18 cellular contexts compared by ENCODE assay signal in genomic region chr11:79510948-79511347, GRCh38.
DNase-seq lines count a peak whose midpoint lies in the region; ATAC-seq, FAIRE-seq and TF ChIP-seq lines count a peak whose summit lies in the region.
"Had no signal": no experiment of that assay in that cellular context is flagged by ENCODE, and none has a peak within 500 bp of the region (broad histone marks: within the 10 kb centered on the region; RNA-seq: fewer than 3 reads in every experiment).

No MANE protein-coding gene starts in this region.

- no peaks in the 10 kb centered on the region for H3K9me2 ChIP-seq in PC-9 (ENCODE audit: insufficient read depth)

- no peak overlapping the region for H3K4me3 Mint-ChIP-seq in H9
- peak overlapping the region; percentile 45 for H3K4me3 Mint-ChIP-seq in nephron progenitor cell
- no peak overlapping the region for H3K4me3 Mint-ChIP-seq in stimulated activated naive CD8-positive, alpha-beta T cell treated with anti-CD3 and anti-CD28 coated beads, Interleukin-15, amount 100 ng/mL, for 72 hours
- H3K4me3 Mint-ChIP-seq: CD14-positive monocyte; CD8-positive, alpha-beta T cell had no signal

- H2BK120ac ChIP-seq in H9 (ENCODE audit: low read depth, low read length, poor library complexity, severe bottlenecking) (no peak overlapping the region), H1 (replicated peaks; ENCODE audit: low read depth, low read length) (no peak overlapping the region)

- H3K9me3 ChIP-seq in BE2C (no peaks in the 10 kb centered on the region), H9 (ENCODE audit: control insufficient read depth, low read depth, low read length) (no peaks in the 10 kb centered on the region), H1 (ENCODE audit: insufficient read depth in 2 of 2, low read depth in 1 of 2, low read length in 1 of 2) (no peaks in the 10 kb centered on the region), PC-9 (ENCODE audit: insufficient read depth, low read depth) (no peaks in the 10 kb centered on the region)

- no peak overlapping the region for H3K9ac ChIP-seq in H9 (ENCODE audit: extremely low read depth, insufficient read length, low read length)
- H3K9ac ChIP-seq in H1 (replicated peaks in 1 of 4; ENCODE audit: extremely low read depth in 1 of 4, low read depth in 3 of 4, low read length in 3 of 4), result no peak overlapping the region

- H3K4me1 ChIP-seq in BE2C (peaks cover 13% of the 10 kb centered on the region), H9 (ENCODE audit: insufficient read depth, low read length) (no peaks in the 10 kb centered on the region), H1 (replicated peaks in 1 of 4; ENCODE audit: control insufficient read depth in 3 of 4, insufficient read depth in 4 of 4, low read length in 3 of 4) (no peaks in the 10 kb centered on the region), PC-9 (replicated peaks; ENCODE audit: insufficient read depth) (no peaks in the 10 kb centered on the region)

- no peak for FAIRE-seq in H1 (lab: Jason Lieb, UNC)
- FAIRE-seq: A204.1, D721Med had no signal

- H3K27me3 Mint-ChIP-seq in H9 (ENCODE audit: low read depth) (no peaks in the 10 kb centered on the region; the same call in none of the 2 replicates), nephron progenitor cell (ENCODE audit: low read depth, poor library complexity) (peaks cover 7% of the 10 kb centered on the region)
- H3K27me3 Mint-ChIP-seq in stimulated activated naive CD8-positive, alpha-beta T cell treated with anti-CD3 and anti-CD28 coated beads, Interleukin-15, amount 100 ng/mL, for 72 hours, result peaks cover 30% of the 10 kb centered on the region

- BruUV-seq in PC-9 (replicated peaks; lab: Mats Ljungman, UMichigan), result no TSS peak

- H4K20me1 ChIP-seq in H9 (ENCODE audit: control insufficient read depth, insufficient read depth, insufficient read length) (no peaks in the 10 kb centered on the region), H1 (replicated peaks in 1 of 2; ENCODE audit: control insufficient read depth in 1 of 2, insufficient read depth in 2 of 2, low read length in 2 of 2) (peaks cover 0 to 3% of the 10 kb centered on the region in 2 experiments), PC-9 (ENCODE audit: insufficient read depth) (no peaks in the 10 kb centered on the region)

- TF ChIP-seq CTCF in BE2C (IDR thresholded peaks at IDR 0.05; ENCODE audit: low read depth, low read length) (no peak), H9 (conservative IDR thresholded peaks at IDR 0.05) (no peak), H1 (IDR thresholded peaks at IDR 0.05; ENCODE audit: control extremely low read depth in 1 of 3, insufficient read depth in 1 of 3, low read depth in 1 of 3, low read length in 3 of 3) (no peak), nephron progenitor cell (IDR thresholded peaks at IDR 0.05) (no peak), PC-9 (conservative IDR thresholded peaks at IDR 0.05) (no peak)

- no peak for TF ChIP-seq POLR2A in H1 (IDR thresholded peaks at IDR 0.05; ENCODE audit: control extremely low read depth in 1 of 2, low read depth in 2 of 2, low read length in 2 of 2)

- H2BK20ac ChIP-seq in H9 (ENCODE audit: low read depth, low read length, poor library complexity, severe bottlenecking) (no peak overlapping the region), H1 (ENCODE audit: low read length) (no peak overlapping the region)

- no peak overlapping the region for H4K8ac ChIP-seq in H9 (replicated peaks; ENCODE audit: insufficient read length, low read depth, low read length)
- no peak overlapping the region; the same call in 1 of the 2 replicates for H4K8ac ChIP-seq in H1 (ENCODE audit: extremely low read depth, insufficient read depth, low read length)

- H2BK15ac ChIP-seq in H9 (ENCODE audit: low read depth, low read length) (no peak overlapping the region), H1 (ENCODE audit: low read length) (no peak overlapping the region)

- peak overlapping the region; percentile 11 for H3K18ac ChIP-seq in H9 (ENCODE audit: insufficient read length, low read depth, low read length)
- H3K18ac ChIP-seq in H1 (ENCODE audit: extremely low read depth, low read length), result no peak overlapping the region

- POLR2A ChIA-PET in H1 (lab: Charles Lee; ENCODE audit: partially characterized antibody), result no interaction called here
- POLR2A ChIA-PET in PC-9 (lab: Charles Lee; ENCODE audit: unreplicated experiment), result no interaction called here

- CTCF ChIA-PET in H1 (lab: Charles Lee; ENCODE audit: partially characterized antibody), result no interaction called here
- CTCF ChIA-PET in PC-9 (lab: Charles Lee), result no interaction called here

- H4K91ac ChIP-seq in H9 (ENCODE audit: insufficient read length, low read depth, low read length) (no peak overlapping the region), H1 (replicated peaks; ENCODE audit: insufficient read length, low read length) (no peak overlapping the region)

- no peak overlapping the region for H3K4me2 ChIP-seq in H9 (ENCODE audit: insufficient read depth, insufficient read length, low read length)
- H3K4me2 ChIP-seq in H1 (ENCODE audit: insufficient read depth in 1 of 2, low read depth in 2 of 2, low read length in 2 of 2), result no peak overlapping the region
- H3K4me2 ChIP-seq in PC-9, result no peak overlapping the region

- H3T11ph ChIP-seq in H9 (ENCODE audit: low read length), result no peak overlapping the region

- H3K9me3 Mint-ChIP-seq in H9, result no peaks in the 10 kb centered on the region; a peak in 1 of 5 replicates
- peaks cover 10% of the 10 kb centered on the region for H3K9me3 Mint-ChIP-seq in nephron progenitor cell
- H3K9me3 Mint-ChIP-seq in stimulated activated naive CD8-positive, alpha-beta T cell treated with anti-CD3 and anti-CD28 coated beads, Interleukin-15, amount 100 ng/mL, for 72 hours, result peaks cover 0 to under 1% of the 10 kb centered on the region in 2 donors

- peak; percentile 36 for DNase-seq in BE2C
- DNase-seq in H9, result no peak
- no peak for DNase-seq in H1 (ENCODE audit: low read depth in 1 of 2, low spot score in 2 of 2)
- DNase-seq in nephron progenitor cell, result peak; percentile 61
- DNase-seq in PC-9, result no peak
- no peak for DNase-seq in stimulated activated naive CD8-positive, alpha-beta T cell treated with anti-CD3 and anti-CD28 coated beads, Interleukin-15, amount 100 ng/mL, for 72 hours
- DNase-seq in OCI-M2 (lab: John Stamatoyannopoulos, UW; ENCODE audit: unreplicated experiment), result no peak
- DNase-seq: CD8-positive, alpha-beta T cell; COR-L47; DMS153; DMS79 treated with DMSO at 0.1 percent for 48 hours; EL; GDM1; GOT3 had no signal

- H2BK12ac ChIP-seq in H9 (ENCODE audit: insufficient read length, low read depth, low read length) (no peak overlapping the region), H1 (ENCODE audit: low read depth, low read length) (no peak overlapping the region)

- no peak overlapping the region; the same call in 1 of the 2 replicates for H3K14ac ChIP-seq in H9 (ENCODE audit: insufficient read depth, low read length)
- no peak overlapping the region for H3K14ac ChIP-seq in H1 (ENCODE audit: insufficient read length)

- H3K4me1 Mint-ChIP-seq in H9 (peaks cover 17 to 21% of the 10 kb centered on the region in 2 experiments), nephron progenitor cell (peaks cover 52% of the 10 kb centered on the region)
- no peaks in the 10 kb centered on the region for H3K4me1 Mint-ChIP-seq in stimulated activated naive CD8-positive, alpha-beta T cell treated with anti-CD3 and anti-CD28 coated beads, Interleukin-15, amount 100 ng/mL, for 72 hours
- H3K4me1 Mint-ChIP-seq: CD14-positive monocyte had no signal

- H3K36me3 Mint-ChIP-seq in H9 (ENCODE audit: insufficient read depth in 1 of 3, low read depth in 3 of 3) (no peaks in the 10 kb centered on the region; a peak in 1 of 7 replicates), nephron progenitor cell (ENCODE audit: low read depth) (no peaks in the 10 kb centered on the region)
- H3K36me3 Mint-ChIP-seq: CD14-positive monocyte; CD8-positive, alpha-beta T cell had no signal

- H3K27ac ChIP-seq in H9 (ENCODE audit: insufficient read length, low read depth, low read length) (no peak overlapping the region), H1 (ENCODE audit: low read depth, low read length) (no peak overlapping the region), PC-9 (no peak overlapping the region)

- H3K4ac ChIP-seq in H9 (ENCODE audit: low read depth, low read length) (no peak overlapping the region), H1 (replicated peaks; ENCODE audit: insufficient read length, low read depth, low read length) (no peak overlapping the region)

- H3K27me3 ChIP-seq in BE2C (no peaks in the 10 kb centered on the region), H9 (ENCODE audit: insufficient read depth, low read length) (no peaks in the 10 kb centered on the region), H1 (replicated peaks in 1 of 4; ENCODE audit: control insufficient read depth in 3 of 4, extremely low read depth in 1 of 4, insufficient read depth in 3 of 4, low read length in 3 of 4) (peaks cover 0 to 2% (median 0%) of the 10 kb centered on the region in 4 experiments; a peak in 1 of 7 replicates), PC-9 (ENCODE audit: insufficient read depth, low read depth) (peaks cover 60% of the 10 kb centered on the region)

- H4K5ac ChIP-seq in H9 (ENCODE audit: insufficient read length, low read depth, low read length) (no peak overlapping the region), H1 (ENCODE audit: insufficient read length, low read depth, low read length) (no peak overlapping the region)

- H2AK5ac ChIP-seq in H9 (ENCODE audit: insufficient read length, low read length) (no peak overlapping the region), H1 (ENCODE audit: low read depth, low read length) (no peak overlapping the region)

- H3K23ac ChIP-seq in H9 (ENCODE audit: insufficient read length, low read depth, low read length), result no peak overlapping the region
- H3K23ac ChIP-seq in H1 (ENCODE audit: insufficient read length), result no peak overlapping the region

- H3K79me2 ChIP-seq in H9 (ENCODE audit: insufficient read depth, low read length) (no peaks in the 10 kb centered on the region), H1 (ENCODE audit: control insufficient read depth in 1 of 2, insufficient read depth in 2 of 2, low read length in 2 of 2) (no peaks in the 10 kb centered on the region), PC-9 (ENCODE audit: low read depth) (no peaks in the 10 kb centered on the region)

- H3F3A ChIP-seq in PC-9 (ENCODE audit: insufficient read depth, low read depth), result no peaks in the 10 kb centered on the region

- H3K23me2 ChIP-seq in H9 (ENCODE audit: insufficient read length, low read depth, low read length, poor library complexity, severe bottlenecking) (no peaks in the 10 kb centered on the region), H1 (ENCODE audit: low read depth, low read length) (no peaks in the 10 kb centered on the region)

- no peak for TF ChIP-seq EP300 in H1 (IDR thresholded peaks at IDR 0.05; ENCODE audit: borderline replicate concordance in 1 of 2, low read depth in 2 of 2, low read length in 2 of 2)

- H2BK5ac ChIP-seq in H9 (ENCODE audit: insufficient read length, low read length), result no peak overlapping the region
- H2BK5ac ChIP-seq in H1 (ENCODE audit: low read depth, low read length), result no peak overlapping the region

- H3K4me3 ChIP-seq in BE2C (ENCODE audit: low read depth, low read length), result no peak overlapping the region
- H3K4me3 ChIP-seq in H1 (ENCODE audit: extremely low read depth in 1 of 4, insufficient read depth in 2 of 4, low read depth in 3 of 4, low read length in 4 of 4), result no peak overlapping the region
- no peak overlapping the region for H3K4me3 ChIP-seq in PC-9

- H3K36me3 ChIP-seq in BE2C, result no peaks in the 10 kb centered on the region
- H3K36me3 ChIP-seq in H1 (ENCODE audit: control insufficient read depth in 2 of 4, insufficient read depth in 4 of 4, low read length in 3 of 4), result no peaks in the 10 kb centered on the region
- no peaks in the 10 kb centered on the region for H3K36me3 ChIP-seq in PC-9 (ENCODE audit: low read depth)

- ATAC-seq in stimulated activated naive CD8-positive, alpha-beta T cell treated with anti-CD3 and anti-CD28 coated beads, Interleukin-15, amount 100 ng/mL, for 72 hours, result no peak
- ATAC-seq: CD8-positive, alpha-beta T cell; HCT116 had no signal

- intact Hi-C loops in PC-9 (cut with micrococcal nuclease; ENCODE audit: unreplicated experiment), result no loop called here

- H3K79me1 ChIP-seq in H9 (ENCODE audit: insufficient read depth, low read depth, low read length, poor library complexity, severe bottlenecking) (no peaks in the 10 kb centered on the region), H1 (ENCODE audit: low read depth, low read length) (no peaks in the 10 kb centered on the region)

- H2AFZ ChIP-seq in H9 (ENCODE audit: low read length) (no peak overlapping the region), H1 (ENCODE audit: low read length) (0 out of 2 replicates have a peak overlapping the region, but pooled peaks have one; percentile 41), PC-9 (no peak overlapping the region)

- H3K27ac Mint-ChIP-seq in H9 (no peak overlapping the region), nephron progenitor cell (peak overlapping the region; percentile 68)
- H3K27ac Mint-ChIP-seq in stimulated activated naive CD8-positive, alpha-beta T cell treated with anti-CD3 and anti-CD28 coated beads, Interleukin-15, amount 100 ng/mL, for 72 hours, result no peak overlapping the region
- H3K27ac Mint-ChIP-seq: CD14-positive monocyte; CD8-positive, alpha-beta T cell had no signal

- no CpG with 5 or more reads among the region's 9 CpGs for WGBS in H9 (ENCODE audit: extremely low coverage, insufficient read length, low lambda C conversion rate)
- WGBS in H1 (ENCODE audit: extremely low coverage in 1 of 2, insufficient coverage in 1 of 2, insufficient read length in 1 of 2, insufficient replicate concordance in 2 of 2, low coverage in 1 of 2, low lambda C conversion rate in 2 of 2, missing lambda C conversion rate in 1 of 2), 2 experiments, result 93% methylated on average over 9 of the region's 9 CpGs; no CpG with 5 or more reads in 1 of the 2 experiments

- no peak overlapping the region for H3K56ac ChIP-seq in H9 (ENCODE audit: insufficient read length, low read depth, low read length)
- no peak overlapping the region for H3K56ac ChIP-seq in H1 (replicated peaks; ENCODE audit: insufficient read length, low read depth, low read length)

- no peak for TF ChIP-seq RAD21 in H1 (IDR thresholded peaks at IDR 0.05 in 1 of 2, conservative IDR thresholded peaks at IDR 0.05 in 1 of 2; ENCODE audit: low read depth in 2 of 2, low read length in 2 of 2)

Comparison
In these comparisons a context has a peak if more than half of its experiments do, and no peak if none do; other contexts are left out.
1. DNase-seq: peak in BE2C (single experiment) and nephron progenitor cell (single experiment); none in H9 (single experiment), H1 (0 of 2), PC-9 (0 of 2), stimulated activated naive CD8-positive, alpha-beta T cell treated with anti-CD3 and anti-CD28 coated beads, Interleukin-15, amount 100 ng/mL, for 72 hours (0 of 2) and OCI-M2 (single experiment).